ENCODE assay signal across 8 cellular contexts in genomic region chr6:105304366-105304765, GRCh38.
"Had no signal": no experiment of that assay in that cellular context is flagged by ENCODE, and none has a peak within 500 bp of the region (broad histone marks: within the 10 kb centered on the region; RNA-seq: fewer than 3 reads in every experiment).

No MANE protein-coding gene starts in this region.

- H3K4me3 ChIP-seq: GM23248, HAP-1, K562 had no signal

- H3K27ac ChIP-seq: GM23248 had no signal

- H2AFZ ChIP-seq: GM23248 had no signal

- DNase-seq: GM23248, HFFc6, IMR-90, KG1 had no signal

- H3K27ac Mint-ChIP-seq: HFFc6 had no signal

- ATAC-seq: HCT116, K562 had no signal

- FAIRE-seq: HTR-8/SVneo had no signal

- H3K4me3 Mint-ChIP-seq: HFFc6 had no signal

- H3K9ac ChIP-seq: GM23248 had no signal

- H3K9me3 ChIP-seq: HAP-1 had no signal

- H3K36me3 ChIP-seq: HAP-1 had no signal
